Comparison of ENCODE assay signal across 21 cellular contexts in genomic region chr9:37818849-37819248, GRCh38. TPM values are rescaled to one million over a fixed set of nuclear protein-coding genes. Genes with fewer than 3 reads are reported as not detected.
DNase-seq lines count a peak whose midpoint lies in the region; ATAC-seq, FAIRE-seq and TF ChIP-seq lines count a peak whose summit lies in the region.
"Had no signal": no experiment of that assay in that cellular context is flagged by ENCODE, and none has a peak within 500 bp of the region (broad histone marks: within the 10 kb centered on the region; RNA-seq: fewer than 3 reads in every experiment).

No MANE protein-coding gene starts in this region.

- 63 to 81% methylated on average over 2 of the region's 2 CpGs for WGBS in gastroesophageal sphincter (ENCODE audit: low coverage in 1 of 2), 2 donors

- FAIRE-seq in keratinocyte (lab: Jason Lieb, UNC) = peak; percentile 32
- FAIRE-seq: GM19239, H1 had no signal

- H3K4me2 ChIP-seq in KMS-11 = peak overlapping the region; percentile 91; the same call in 1 of the 2 replicates
- H3K4me2 ChIP-seq in keratinocyte (ENCODE audit: control insufficient read depth, extremely low read depth, insufficient read depth, low read depth, low read length) = no peak overlapping the region
- H3K4me2 ChIP-seq: BLaER1 treated with 17β-estradiol and CSF1 and Interleukin-3, amounts not matched to agents 10 nM and 100 nM had no signal

- no peaks in the 10 kb centered on the region for H3K9me3 Mint-ChIP-seq in activated T-cell treated with anti-CD3 and anti-CD28 coated beads, Interleukin-2, amount 50 U/mL, for 72 hours
- H3K9me3 Mint-ChIP-seq: CD8-positive, alpha-beta T cell; H9 had no signal

- TF ChIP-seq CTCF in KMS-11 (conservative IDR thresholded peaks at IDR 0.05; ENCODE audit: low read depth, low read length) (no peak), keratinocyte (optimal IDR thresholded peaks at IDR 0.05 in 1 of 3, IDR thresholded peaks at IDR 0.05 in 1 of 3, conservative IDR thresholded peaks at IDR 0.05 in 1 of 3; ENCODE audit: extremely low read depth in 1 of 3, insufficient read depth in 2 of 3, low read length in 3 of 3) (no peak), gastroesophageal sphincter (IDR thresholded peaks at IDR 0.05) (no peak)

- H3K27me3 ChIP-seq in KMS-11 (ENCODE audit: insufficient read depth, low read depth) (no peaks in the 10 kb centered on the region), keratinocyte (ENCODE audit: control insufficient read depth, extremely low read depth, insufficient read depth, low read length) (no peaks in the 10 kb centered on the region), gastroesophageal sphincter (no peaks in the 10 kb centered on the region)
- H3K27me3 ChIP-seq: BLaER1 treated with 17β-estradiol and CSF1 and Interleukin-3, amounts not matched to agents 10 nM and 100 nM had no signal

- TF ChIP-seq EP300 in gastroesophageal sphincter (IDR thresholded peaks at IDR 0.05) = no peak

- H2AFZ ChIP-seq in KMS-11 (ENCODE audit: low read depth) = no peak overlapping the region
- no peak overlapping the region for H2AFZ ChIP-seq in keratinocyte (ENCODE audit: control insufficient read depth, low read length)

- no peaks in the 10 kb centered on the region for H3K9me3 ChIP-seq in SK-N-MC (ENCODE audit: low read depth, low read length)
- H3K9me3 ChIP-seq in keratinocyte (ENCODE audit: control insufficient read depth, low read depth, low read length) = no peaks in the 10 kb centered on the region
- H3K9me3 ChIP-seq in gastroesophageal sphincter = no peaks in the 10 kb centered on the region
- H3K9me3 ChIP-seq: BLaER1 treated with 17β-estradiol and CSF1 and Interleukin-3, amounts not matched to agents 10 nM and 100 nM had no signal

- no peaks in the 10 kb centered on the region for H3K9me1 ChIP-seq in keratinocyte (ENCODE audit: control insufficient read depth, extremely low read depth, insufficient read depth, low read length)

- H3K36me3 Mint-ChIP-seq in activated T-cell treated with anti-CD3 and anti-CD28 coated beads, Interleukin-2, amount 50 U/mL, for 72 hours (ENCODE audit: insufficient read depth in 2 of 2) = peaks cover 2 to 23% of the 10 kb centered on the region in 2 donors

- H3K4me3 Mint-ChIP-seq in activated T-cell treated with anti-CD3 and anti-CD28 coated beads, Interleukin-2, amount 50 U/mL, for 72 hours = no peak overlapping the region
- H3K4me3 Mint-ChIP-seq: B cell; CD8-positive, alpha-beta T cell; H9 had no signal

- no peak for DNase-seq in activated T-cell treated with anti-CD3 and anti-CD28 coated beads, Interleukin-2, amount 50 U/mL, for 72 hours
- no peak for DNase-seq in activated T-cell treated with anti-CD3 and anti-CD28 coated beads, Interleukin-2, amount 50 U/mL, for 1 hour
- no peak for DNase-seq in SK-N-MC (ENCODE audit: low read depth, low spot score)
- no peak for DNase-seq in keratinocyte (ENCODE audit: low read depth, low spot score)
- DNase-seq in inferior parietal cortex (ENCODE audit: extremely low spot score) = no peak
- DNase-seq: 8988T; Calu3; CD8-positive, alpha-beta T cell; DND-41; EL; H9; IMR-90 had no signal

- no peaks in the 10 kb centered on the region for H3K27me3 Mint-ChIP-seq in activated T-cell treated with anti-CD3 and anti-CD28 coated beads, Interleukin-2, amount 50 U/mL, for 72 hours (ENCODE audit: low read depth)
- H3K27me3 Mint-ChIP-seq: B cell had no signal

- peak overlapping the region; percentile 86 for H3K27ac Mint-ChIP-seq in activated T-cell treated with anti-CD3 and anti-CD28 coated beads, Interleukin-2, amount 50 U/mL, for 72 hours
- H3K27ac Mint-ChIP-seq: B cell; CD8-positive, alpha-beta T cell had no signal

- H3K4me1 ChIP-seq in KMS-11 (ENCODE audit: low read depth, poor library complexity, severe bottlenecking) = peaks cover 43% of the 10 kb centered on the region
- no peaks in the 10 kb centered on the region for H3K4me1 ChIP-seq in keratinocyte (ENCODE audit: control insufficient read depth, extremely low read depth, insufficient read depth, low read length)
- peaks cover 0 to 3% (median 0%) of the 10 kb centered on the region in 3 donors for H3K4me1 ChIP-seq in gastroesophageal sphincter
- H3K4me1 ChIP-seq: BLaER1 treated with 17β-estradiol and CSF1 and Interleukin-3, amounts not matched to agents 10 nM and 100 nM had no signal

- H3K27ac ChIP-seq in KMS-11 (peak overlapping the region; percentile 44; the same call in 1 of the 2 replicates), SK-N-MC (peak overlapping the region; percentile 16; the same call in 1 of the 2 replicates), keratinocyte (ENCODE audit: control insufficient read depth, insufficient read depth, low read length) (no peak overlapping the region), gastroesophageal sphincter (no peak overlapping the region)
- H3K27ac ChIP-seq: BLaER1 treated with 17β-estradiol and CSF1 and Interleukin-3, amounts not matched to agents 10 nM and 100 nM; HL-60 had no signal

- dilution Hi-C loops in keratinocyte (cut with MboI; ENCODE audit: extremely low pct_ligation_motif_present, low sequenced_read_pairs) = no loop called here

- H4K20me1 ChIP-seq in KMS-11 (ENCODE audit: insufficient read depth) = no peaks in the 10 kb centered on the region
- H4K20me1 ChIP-seq in keratinocyte (ENCODE audit: control insufficient read depth, extremely low read depth, insufficient read depth, low read length) = no peaks in the 10 kb centered on the region

- H3K9ac ChIP-seq in KMS-11 = no peak overlapping the region
- H3K9ac ChIP-seq in SK-N-MC (ENCODE audit: insufficient read length) = no peak overlapping the region
- H3K9ac ChIP-seq in keratinocyte (ENCODE audit: control insufficient read depth, extremely low read depth, insufficient read depth, low read length) = no peak overlapping the region
- H3K9ac ChIP-seq: BLaER1 treated with 17β-estradiol and CSF1 and Interleukin-3, amounts not matched to agents 10 nM and 100 nM had no signal

- H3K79me2 ChIP-seq in KMS-11 (ENCODE audit: insufficient read depth, low read depth) = peaks cover 19% of the 10 kb centered on the region; the same call in 1 of the 2 replicates
- H3K79me2 ChIP-seq in keratinocyte (ENCODE audit: control insufficient read depth, insufficient read depth, low read length) = peaks cover 15% of the 10 kb centered on the region

- ATAC-seq in activated T-cell treated with anti-CD3 and anti-CD28 coated beads, Interleukin-2, amount 50 U/mL, for 72 hours (replicated peaks in 1 of 2) = no peak
- ATAC-seq in gastroesophageal sphincter (no peak), HG02623 (IDR thresholded peaks at IDR 0.05; ENCODE audit: unreplicated experiment) (no peak)
- ATAC-seq: CD8-positive, alpha-beta T cell; GM12878 had no signal

- H3K4me1 Mint-ChIP-seq in activated T-cell treated with anti-CD3 and anti-CD28 coated beads, Interleukin-2, amount 50 U/mL, for 72 hours (ENCODE audit: low read depth) = no peaks in the 10 kb centered on the region
- H3K4me1 Mint-ChIP-seq: B cell, H9 had no signal

- H3K4me3 ChIP-seq in KMS-11 (IDR thresholded peaks at IDR 0.05; ENCODE audit: insufficient read depth, low read depth, low read length) (no peak overlapping the region), SK-N-MC (no peak overlapping the region), keratinocyte (ENCODE audit: control insufficient read depth in 2 of 3, extremely low read depth in 1 of 3, insufficient read depth in 2 of 3, low read depth in 1 of 3, low read length in 3 of 3) (no peak overlapping the region), gastroesophageal sphincter (no peak overlapping the region)
- H3K4me3 ChIP-seq: BLaER1 treated with 17β-estradiol and CSF1 and Interleukin-3, amounts not matched to agents 10 nM and 100 nM; GM12878 had no signal

- H3K36me3 ChIP-seq in KMS-11 (ENCODE audit: insufficient read depth) = no peaks in the 10 kb centered on the region; the same call in 1 of the 2 replicates
- H3K36me3 ChIP-seq in SK-N-MC (ENCODE audit: insufficient read depth, low read length) = peaks cover 37% of the 10 kb centered on the region
- peaks cover 0 to 4% of the 10 kb centered on the region in 2 experiments for H3K36me3 ChIP-seq in keratinocyte (ENCODE audit: control insufficient read depth in 2 of 2, extremely low read depth in 1 of 2, insufficient read depth in 2 of 2, low read length in 2 of 2)
- peaks cover 0 to 27% of the 10 kb centered on the region in 2 donors for H3K36me3 ChIP-seq in gastroesophageal sphincter

- TF ChIP-seq POLR2A in gastroesophageal sphincter (IDR thresholded peaks at IDR 0.05) = no peak

RNA-seq across cellular contexts. Expression of gene DCAF10, which starts 18.3 kb away (rescaled TPM):
- 10 to 100 TPM; 27.2 to 27.6 TPM for total RNA-seq in activated T-cell treated with anti-CD3 and anti-CD28 coated beads, Interleukin-2, amount 50 U/mL, for 72 hours
- 27.6 to 29.7 TPM (median 29.2 TPM) in 3 replicates for polyA plus RNA-seq in keratinocyte
- polyA plus RNA-seq in keratinocyte (2011; ENCODE audit: low read depth) = 8.0 TPM
- polyA plus RNA-seq in keratinocyte (2011; cell fraction: cytosol; rRNA removed) = 20.4 and 36.6 TPM in 2 replicates
- 23.5 and 27.9 TPM in 2 replicates for polyA plus RNA-seq in keratinocyte (2011; cell fraction: nucleus; rRNA removed)
- 13.8 and 26.3 TPM in 2 replicates for polyA plus RNA-seq in keratinocyte (2012; ENCODE audit: low replicate concordance)
- 18.6 to 67.6 TPM (median 66.0 TPM) in 3 replicates for polyA minus RNA-seq in keratinocyte
- polyA minus RNA-seq in keratinocyte (2011; cell fraction: cytosol; rRNA and poly(A)+ RNA removed) = 20.0 TPM
- 18.4 and 33.0 TPM in 2 replicates for polyA minus RNA-seq in keratinocyte (2011; cell fraction: nucleus; rRNA and poly(A)+ RNA removed)
- 10 to 100 TPM; 20.6 to 37.4 (median 30.1) TPM for total RNA-seq in gastroesophageal sphincter

RNA-seq across cellular contexts. Expression of gene EXOSC3, which starts 34.0 kb away (rescaled TPM):
- 10 to 100 TPM; 60.2 to 72.0 TPM for total RNA-seq in activated T-cell treated with anti-CD3 and anti-CD28 coated beads, Interleukin-2, amount 50 U/mL, for 72 hours
- 24.8 to 48.8 TPM (median 37.1 TPM) in 3 replicates for polyA plus RNA-seq in keratinocyte
- 50.4 TPM for polyA plus RNA-seq in keratinocyte (2011; ENCODE audit: low read depth)
- 35.0 and 36.5 TPM in 2 replicates for polyA plus RNA-seq in keratinocyte (2011; cell fraction: cytosol; rRNA removed)
- 32.3 and 41.6 TPM in 2 replicates for polyA plus RNA-seq in keratinocyte (2011; cell fraction: nucleus; rRNA removed)
- 22.1 and 41.3 TPM in 2 replicates for polyA plus RNA-seq in keratinocyte (2012; ENCODE audit: low replicate concordance)
- 10.2 to 25.3 TPM (median 11.0 TPM) in 3 replicates for polyA minus RNA-seq in keratinocyte
- polyA minus RNA-seq in keratinocyte (2011; cell fraction: cytosol; rRNA and poly(A)+ RNA removed) = 43.4 TPM
- 9.5 and 11.3 TPM in 2 replicates for polyA minus RNA-seq in keratinocyte (2011; cell fraction: nucleus; rRNA and poly(A)+ RNA removed)
- total RNA-seq in gastroesophageal sphincter = 10 to 100 TPM; 31.0 to 73.3 (median 49.5) TPM

Comparison
In these comparisons a context has a peak if more than half of its experiments do, and no peak if none do; other contexts are left out.
1. H3K27ac ChIP-seq: peak in KMS-11 (single experiment) and SK-N-MC (single experiment); none in keratinocyte (single experiment) and gastroesophageal sphincter (0 of 4).